Comparison of ENCODE assay signal across 8 cellular contexts in genomic region chr5:125199968-125200841, GRCh38.
DNase-seq lines count a peak whose midpoint lies in the region; ATAC-seq and TF ChIP-seq lines count a peak whose summit lies in the region.

No MANE protein-coding gene starts in this region.

- H3K27me3 ChIP-seq in ascending aorta: no peaks in the 10 kb centered on the region
- H3K27me3 ChIP-seq in uterus: no peaks in the 10 kb centered on the region

- H3K27ac ChIP-seq in ascending aorta (no peak overlapping the region), uterus (peak overlapping the region in 1 of 2 donors; percentile 29)

- H3K36me3 ChIP-seq in ascending aorta (no peaks in the 10 kb centered on the region), uterus (no peaks in the 10 kb centered on the region)

- H3K4me1 ChIP-seq in ascending aorta (no peaks in the 10 kb centered on the region), uterus (peaks cover 0 to 4% of the 10 kb centered on the region in 2 donors)

- H3K9me3 ChIP-seq in ascending aorta (no peaks in the 10 kb centered on the region), uterus (no peaks in the 10 kb centered on the region)

- H3K4me3 ChIP-seq in ascending aorta: peak overlapping the region; percentile 33 to 42
- peak overlapping the region in 1 of 2 donors; percentile 25 for H3K4me3 ChIP-seq in uterus

- CTCF ChIA-PET in activated CD4-positive, alpha-beta T cell treated with anti-CD3 and anti-CD28 coated beads for 36 hours (lab: Charles Lee): interaction anchor here (1.1 kb wide), 1 partner anchor 19 kb away, joined by 3 read pairs; no protein-coding TSS in a partner anchor

- no peak for TF ChIP-seq POLR2A in uterus (IDR thresholded peaks at IDR 0.05)

- ATAC-seq in HG03378 (IDR thresholded peaks at IDR 0.05; ENCODE audit: unreplicated experiment) (peak; percentile 50), GM18519 (IDR thresholded peaks at IDR 0.05; ENCODE audit: low FRiP score, unreplicated experiment) (no peak)
- ATAC-seq in activated CD4-positive, alpha-beta T cell treated with anti-CD3 and anti-CD28 coated beads for 36 hours: no peak

- peaks cover 6% of the 10 kb centered on the region for H3K4me1 Mint-ChIP-seq in activated CD4-positive, alpha-beta T cell treated with anti-CD3 and anti-CD28 coated beads for 36 hours

- no peaks in the 10 kb centered on the region for H3K36me3 Mint-ChIP-seq in activated CD4-positive, alpha-beta T cell treated with anti-CD3 and anti-CD28 coated beads for 36 hours (ENCODE audit: low read depth)

- H3K9me3 Mint-ChIP-seq in activated CD4-positive, alpha-beta T cell treated with anti-CD3 and anti-CD28 coated beads for 36 hours (ENCODE audit: low read depth): no peaks in the 10 kb centered on the region

- intact Hi-C loops in ascending aorta (cut with DNase I): no loop called here
- intact Hi-C loops in uterus (cut with DNase I; ENCODE audit: low total_unique reads): no loop called here
- intact Hi-C loops in activated CD4-positive, alpha-beta T cell treated with anti-CD3 and anti-CD28 coated beads for 36 hours (cut with DNase I, micrococcal nuclease): no loop called here

- POLR2A ChIA-PET in activated CD4-positive, alpha-beta T cell treated with anti-CD3 and anti-CD28 coated beads for 36 hours (lab: Charles Lee): no interaction called here

- TF ChIP-seq CTCF in ascending aorta (IDR thresholded peaks at IDR 0.05): no peak
- TF ChIP-seq CTCF in uterus (IDR thresholded peaks at IDR 0.05): no peak

- H3K4me3 Mint-ChIP-seq in activated CD4-positive, alpha-beta T cell treated with anti-CD3 and anti-CD28 coated beads for 36 hours: no peak overlapping the region

- DNase-seq in ELR (ENCODE audit: low read depth) (peak; percentile 19), ascending aorta (ENCODE audit: low spot score in 2 of 2) (no peak), left kidney (ENCODE audit: low read depth, low spot score) (peak; percentile 68), uterus (peak; percentile 18 to 19), NCI-H510A (lab: John Stamatoyannopoulos, UW) (no peak)
- DNase-seq in activated CD4-positive, alpha-beta T cell treated with anti-CD3 and anti-CD28 coated beads for 36 hours: no peak

- no peak overlapping the region for H3K27ac Mint-ChIP-seq in activated CD4-positive, alpha-beta T cell treated with anti-CD3 and anti-CD28 coated beads for 36 hours

- H3K27me3 Mint-ChIP-seq in activated CD4-positive, alpha-beta T cell treated with anti-CD3 and anti-CD28 coated beads for 36 hours: peaks cover 1% of the 10 kb centered on the region

Comparison
In these comparisons a context has a peak if more than half of its experiments do, and no peak if none do; other contexts are left out.
1. DNase-seq: peak in ELR (single experiment), left kidney (single experiment) and uterus (2 of 2); none in ascending aorta (0 of 2), NCI-H510A (single experiment) and activated CD4-positive, alpha-beta T cell treated with anti-CD3 and anti-CD28 coated beads for 36 hours (single experiment).